ENCODE assay signal across 16 cellular contexts in the genomic region with DNA sequence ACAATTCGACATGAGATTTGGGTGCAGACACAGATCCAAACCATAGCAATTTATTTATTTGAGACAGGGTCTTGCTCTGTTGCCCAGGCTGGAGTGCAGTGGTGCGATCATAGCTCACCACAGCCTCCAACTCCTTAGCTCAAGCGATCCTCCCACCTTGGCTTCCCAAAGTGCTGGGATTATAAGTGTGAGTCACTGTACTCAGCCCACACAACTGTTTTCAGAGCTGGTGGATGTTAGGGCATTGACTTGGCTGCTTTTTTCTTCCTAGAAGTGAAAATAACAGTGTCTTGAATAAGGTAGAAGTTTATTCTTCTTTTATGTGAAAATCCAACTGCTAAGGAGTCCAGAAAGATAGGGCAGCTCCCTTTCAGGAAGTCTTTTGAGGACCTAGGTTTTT.
"Had no signal": no experiment of that assay in that cellular context is flagged by ENCODE, and none has a peak within 500 bp of the region (broad histone marks: within the 10 kb centered on the region; RNA-seq: fewer than 3 reads in every experiment).

No MANE protein-coding gene starts in this region.

- H3K27ac ChIP-seq: epithelial cell of prostate, gastroesophageal sphincter, ovary, stomach had no signal

- H3K27me3 Mint-ChIP-seq: activated CD4-positive, alpha-beta T cell treated with anti-CD3 and anti-CD28 coated beads, Interleukin-2, amount 10 ng/mL, durations not matched to agents 7 days and 5 days had no signal

- H3K36me3 Mint-ChIP-seq: activated naive CD8-positive, alpha-beta T cell had no signal

- H3K36me3 ChIP-seq: gastroesophageal sphincter, ovary, stomach had no signal

- H3K4me3 ChIP-seq: gastroesophageal sphincter, ovary, stomach had no signal

- H3K4me3 Mint-ChIP-seq: activated CD4-positive, alpha-beta T cell treated with anti-CD3 and anti-CD28 coated beads, Interleukin-2, amount 10 ng/mL, durations not matched to agents 7 days and 5 days; activated naive CD8-positive, alpha-beta T cell; neural crest cell had no signal

- DNase-seq: activated CD4-positive, alpha-beta T cell treated with anti-CD3 and anti-CD28 coated beads, Interleukin-2, amount 10 ng/mL, durations not matched to agents 7 days and 5 days; activated CD4-positive, CD25-positive, alpha-beta regulatory T cell; activated CD8-positive, alpha-beta memory T cell treated with anti-CD3 and anti-CD28 coated beads for 24 hours; activated gamma-delta T cell treated with Interleukin-2 at 50 U/mL for 16 hours; islet precursor cell; ovary; stimulated activated CD4-positive, alpha-beta T cell treated with anti-CD3 and anti-CD28 coated beads, Interleukin-12 subunit alpha, Interleukin-12 subunit beta, amount 100 ng/mL, for 4 hours; stimulated activated CD4-positive, alpha-beta T cell treated with anti-CD3 and anti-CD28 coated beads, Interleukin-2, amount 100 ng/mL, for 24 hours; stomach; T-helper 2 cell had no signal

- H3K9me3 Mint-ChIP-seq: activated CD4-positive, alpha-beta T cell treated with anti-CD3 and anti-CD28 coated beads, Interleukin-2, amount 10 ng/mL, durations not matched to agents 7 days and 5 days had no signal

- H3K27ac Mint-ChIP-seq: activated CD4-positive, alpha-beta T cell treated with anti-CD3 and anti-CD28 coated beads, Interleukin-2, amount 10 ng/mL, durations not matched to agents 7 days and 5 days; activated naive CD8-positive, alpha-beta T cell had no signal

- H3K27me3 ChIP-seq: gastroesophageal sphincter, ovary had no signal

- FAIRE-seq: TTC549 had no signal

- ATAC-seq: gastroesophageal sphincter, left lobe of liver had no signal

- H3K4me1 Mint-ChIP-seq: activated CD4-positive, alpha-beta T cell treated with anti-CD3 and anti-CD28 coated beads, Interleukin-2, amount 10 ng/mL, durations not matched to agents 7 days and 5 days; neural crest cell had no signal

- H3K9me3 ChIP-seq: gastroesophageal sphincter, ovary, stomach had no signal
